ENCODE assay signal across 10 cellular contexts in genomic region chr2:236731767-236732580, GRCh38.
DNase-seq lines count a peak whose midpoint lies in the region; ATAC-seq and TF ChIP-seq lines count a peak whose summit lies in the region.
"Had no signal": no experiment of that assay in that cellular context is flagged by ENCODE, and none has a peak within 500 bp of the region (broad histone marks: within the 10 kb centered on the region; RNA-seq: fewer than 3 reads in every experiment).

No MANE protein-coding gene starts in this region.

- H4K8ac ChIP-seq in mesendoderm (ENCODE audit: low read depth, low read length): no peak overlapping the region

- H3K4me3 ChIP-seq in epithelial cell of esophagus (ENCODE audit: low read length) (no peak overlapping the region), mesendoderm (ENCODE audit: low read length) (no peak overlapping the region), aorta (ENCODE audit: low read length in 2 of 2) (no peak overlapping the region)

- no peak overlapping the region for H2BK5ac ChIP-seq in mesendoderm (ENCODE audit: low read length)

- H3K79me1 ChIP-seq in mesendoderm (ENCODE audit: low read length): no peaks in the 10 kb centered on the region

- H2BK120ac ChIP-seq in mesendoderm (ENCODE audit: low read depth, low read length): no peak overlapping the region

- intact Hi-C loops in aorta (cut with DNase I): no loop called here

- no peak overlapping the region for H3K4me2 ChIP-seq in mesendoderm (ENCODE audit: low read length)

- no peaks in the 10 kb centered on the region for H3K79me2 ChIP-seq in mesendoderm (ENCODE audit: control insufficient read depth, insufficient read depth, low read length)

- ATAC-seq in aorta (ENCODE audit: low FRiP score) (peak; percentile 90), HG03442 (IDR thresholded peaks at IDR 0.05; ENCODE audit: unreplicated experiment) (no peak), HG03439 (IDR thresholded peaks at IDR 0.05; ENCODE audit: unreplicated experiment) (no peak)
- ATAC-seq: Panc1 had no signal

- TF ChIP-seq CTCF in epithelial cell of esophagus (IDR thresholded peaks at IDR 0.05; ENCODE audit: insufficient read depth, low read depth, low read length, missing control alignments): no peak

- no CpG with 5 or more reads among the region's 12 CpGs for WGBS in mesendoderm (ENCODE audit: extremely low coverage, insufficient coverage, low lambda C conversion rate)
- WGBS in aorta, 2 donors: 46 to 48% methylated on average over 12 of the region's 12 CpGs

- no peak overlapping the region for H3K4ac ChIP-seq in mesendoderm (ENCODE audit: low read depth, low read length)

- no peak overlapping the region for H3K9ac ChIP-seq in mesendoderm (ENCODE audit: low read length)

- peak; percentile 6 to 12 for DNase-seq in NOMO-1 (lab: John Stamatoyannopoulos, UW; ENCODE audit: unreplicated experiment in 2 of 2)
- DNase-seq in NOMO-1 treated with dmso at 0.1 percent for 144 hours (lab: John Stamatoyannopoulos, UW; ENCODE audit: unreplicated experiment): no peak
- peak; percentile 73 for DNase-seq in epithelial cell of esophagus (ENCODE audit: low read depth)
- DNase-seq in mesendoderm: peak; percentile 69
- DNase-seq in aorta: peak; percentile 79 to 84
- no peak for DNase-seq in HK-2 (ENCODE audit: unreplicated experiment)
- DNase-seq: activated T-cell treated with anti-CD3 and anti-CD28 coated beads, Interleukin-2, amount 50 U/mL, for 48 hours had no signal

- no peak overlapping the region for H3K23ac ChIP-seq in mesendoderm (ENCODE audit: low read length)

- no peaks in the 10 kb centered on the region for H3K4me1 ChIP-seq in mesendoderm (ENCODE audit: control insufficient read depth, low read depth, low read length)
- H3K4me1 ChIP-seq in aorta (ENCODE audit: control insufficient read depth in 1 of 2, insufficient read depth in 2 of 2, low read length in 2 of 2): no peaks in the 10 kb centered on the region

- H3K27ac ChIP-seq in mesendoderm (ENCODE audit: low read depth, low read length): no peak overlapping the region
- no peak overlapping the region for H3K27ac ChIP-seq in aorta (ENCODE audit: low read depth in 1 of 2, low read length in 2 of 2)

- no peaks in the 10 kb centered on the region for H3K27me3 ChIP-seq in mesendoderm (ENCODE audit: insufficient read depth, low read length, poor library complexity)
- H3K27me3 ChIP-seq in aorta (ENCODE audit: control insufficient read depth in 1 of 2, insufficient read depth in 2 of 2, low read length in 1 of 2): no peaks in the 10 kb centered on the region

- H3K9me3 ChIP-seq in aorta (ENCODE audit: control insufficient read depth, low read length): no peaks in the 10 kb centered on the region

- no peak overlapping the region for H3K56ac ChIP-seq in mesendoderm (ENCODE audit: low read length)

- no peaks in the 10 kb centered on the region for H3K36me3 ChIP-seq in mesendoderm (ENCODE audit: control insufficient read depth, insufficient read depth, low read length)
- no peaks in the 10 kb centered on the region for H3K36me3 ChIP-seq in aorta (ENCODE audit: control insufficient read depth in 1 of 2, insufficient read depth in 2 of 2, low read length in 1 of 2)

- no peak overlapping the region for H4K5ac ChIP-seq in mesendoderm (ENCODE audit: low read length)

- H3K18ac ChIP-seq in mesendoderm (ENCODE audit: low read length): no peak overlapping the region

- no peak overlapping the region for H2BK15ac ChIP-seq in mesendoderm (replicated peaks; ENCODE audit: low read depth)

- H2AK5ac ChIP-seq in mesendoderm (ENCODE audit: low read length): no peak overlapping the region

Comparison
In these comparisons a context has a peak if more than half of its experiments do, and no peak if none do; other contexts are left out.
1. DNase-seq: peak in NOMO-1 (2 of 2), epithelial cell of esophagus (single experiment), mesendoderm (single experiment) and aorta (2 of 2); none in NOMO-1 treated with dmso at 0.1 percent for 144 hours (single experiment) and HK-2 (single experiment).